In genomic region chr4:53960843-53961242, GRCh38 we compare ENCODE assay signal across 28 cellular contexts.
DNase-seq lines count a peak whose midpoint lies in the region; ATAC-seq, FAIRE-seq and TF ChIP-seq lines count a peak whose summit lies in the region.
"Had no signal": no experiment of that assay in that cellular context is flagged by ENCODE, and none has a peak within 500 bp of the region (broad histone marks: within the 10 kb centered on the region; RNA-seq: fewer than 3 reads in every experiment).

No MANE protein-coding gene starts in this region.

- TF ChIP-seq POLR2A in HepG2 (IDR thresholded peaks at IDR 0.05; ENCODE audit: insufficient read depth in 1 of 2, low read depth in 2 of 2, low read length in 2 of 2) (no peak), right lobe of liver (IDR thresholded peaks at IDR 0.05) (no peak), H1 (IDR thresholded peaks at IDR 0.05; ENCODE audit: control extremely low read depth in 1 of 2, low read depth in 2 of 2, low read length in 2 of 2) (no peak), gastroesophageal sphincter (IDR thresholded peaks at IDR 0.05) (no peak)

- TF ChIP-seq CTCF in HepG2 (CRISPR knock-in tag; IDR thresholded peaks at IDR 0.05) (no peak), right lobe of liver (IDR thresholded peaks at IDR 0.05) (no peak), H1 (IDR thresholded peaks at IDR 0.05; ENCODE audit: control extremely low read depth in 1 of 3, insufficient read depth in 1 of 3, low read depth in 1 of 3, low read length in 3 of 3) (no peak), gastroesophageal sphincter (IDR thresholded peaks at IDR 0.05) (no peak), PC-9 (conservative IDR thresholded peaks at IDR 0.05) (no peak)

- H3K79me2 ChIP-seq in HepG2 (ENCODE audit: insufficient read depth, low read length) (no peaks in the 10 kb centered on the region), H1 (ENCODE audit: control insufficient read depth in 1 of 2, insufficient read depth in 2 of 2, low read length in 2 of 2) (no peaks in the 10 kb centered on the region), PC-9 (ENCODE audit: low read depth) (no peaks in the 10 kb centered on the region)

- no peak overlapping the region for H4K91ac ChIP-seq in H1 (replicated peaks; ENCODE audit: insufficient read length, low read length)

- no peak overlapping the region for H2AK5ac ChIP-seq in H1 (ENCODE audit: low read depth, low read length)

- H3K4me3 ChIP-seq in HepG2 (replicated peaks in 1 of 3; ENCODE audit: insufficient read depth in 1 of 3, low read depth in 2 of 3, low read length in 3 of 3): no peak overlapping the region
- H3K4me3 ChIP-seq in right lobe of liver: no peak overlapping the region
- no peak overlapping the region for H3K4me3 ChIP-seq in H1 (ENCODE audit: extremely low read depth in 1 of 4, insufficient read depth in 2 of 4, low read depth in 3 of 4, low read length in 4 of 4)
- H3K4me3 ChIP-seq in small intestine (ENCODE audit: low read depth in 1 of 2, low read length in 2 of 2): no peak overlapping the region
- no peak overlapping the region for H3K4me3 ChIP-seq in gastroesophageal sphincter
- H3K4me3 ChIP-seq in PC-9: no peak overlapping the region
- H3K4me3 ChIP-seq: SK-N-MC had no signal

- TF ChIP-seq RAD21 in HepG2 (CRISPR knock-in tag; IDR thresholded peaks at IDR 0.05) (no peak), H1 (IDR thresholded peaks at IDR 0.05 in 1 of 2, conservative IDR thresholded peaks at IDR 0.05 in 1 of 2; ENCODE audit: low read depth in 2 of 2, low read length in 2 of 2) (no peak)

- H3K4me2 ChIP-seq in HepG2 (ENCODE audit: low read depth, low read length): no peak overlapping the region
- no peak overlapping the region for H3K4me2 ChIP-seq in H1 (ENCODE audit: insufficient read depth in 1 of 2, low read depth in 2 of 2, low read length in 2 of 2)
- H3K4me2 ChIP-seq in PC-9: no peak overlapping the region

- FAIRE-seq in HepG2 (lab: Jason Lieb, UNC) (no peak), H1 (lab: Jason Lieb, UNC) (no peak), small intestine (lab: Jason Lieb, UNC) (no peak)
- FAIRE-seq: GM12892, RCC 7860 had no signal

- H2BK5ac ChIP-seq in H1 (ENCODE audit: low read depth, low read length): no peak overlapping the region

- H3K14ac ChIP-seq in H1 (ENCODE audit: insufficient read length): no peak overlapping the region

- no peaks in the 10 kb centered on the region for H3F3A ChIP-seq in PC-9 (ENCODE audit: insufficient read depth, low read depth)

- H3K27ac ChIP-seq in HepG2 (ENCODE audit: extremely low read length, insufficient read depth, low read length) (no peak overlapping the region), right lobe of liver (no peak overlapping the region), H1 (ENCODE audit: low read depth, low read length) (no peak overlapping the region), small intestine (ENCODE audit: low read depth in 1 of 2, low read length in 1 of 2) (no peak overlapping the region), gastroesophageal sphincter (no peak overlapping the region), PC-9 (no peak overlapping the region)
- H3K27ac ChIP-seq: HL-60, SK-N-MC had no signal

- H3K79me1 ChIP-seq in H1 (ENCODE audit: low read depth, low read length): no peaks in the 10 kb centered on the region

- no TSS peak for BruUV-seq in HepG2 (replicated peaks; lab: Mats Ljungman, UMichigan)
- BruUV-seq in PC-9 (replicated peaks; lab: Mats Ljungman, UMichigan): no TSS peak

- in situ Hi-C loops in HepG2 (cut with HindIII; ENCODE audit: extremely low pct_ligation_motif_present, low pct_unique_long_range_greater_than_20kb): no loop called here

- H4K5ac ChIP-seq in H1 (ENCODE audit: insufficient read length, low read depth, low read length): no peak overlapping the region

- H3K9me2 ChIP-seq in PC-9 (ENCODE audit: insufficient read depth): no peaks in the 10 kb centered on the region

- CTCF ChIA-PET in HepG2 (lab: Yijun Ruan, JAX; ENCODE audit: low intra/inter-chr PET ratio, low total read pairs) (no interaction called here), H1 (lab: Charles Lee; ENCODE audit: partially characterized antibody) (interaction anchor here (0.6 to 2.5 kb wide), 6 partner anchors 17 to 258 kb away, joined by 3 to 9 read pairs (median 4); no protein-coding TSS in a partner anchor), PC-9 (lab: Charles Lee) (no interaction called here)

- H2BK15ac ChIP-seq in H1 (ENCODE audit: low read length): 0 out of 2 replicates have a peak overlapping the region, but pooled peaks have one; percentile 29

- TF ChIP-seq EP300 in HepG2 (IDR thresholded peaks at IDR 0.05; ENCODE audit: low read depth in 2 of 2, low read length in 2 of 2) (no peak), HepG2 (CRISPR knock-in tag; IDR thresholded peaks at IDR 0.05; ENCODE audit: borderline replicate concordance) (no peak), H1 (IDR thresholded peaks at IDR 0.05; ENCODE audit: borderline replicate concordance in 1 of 2, low read depth in 2 of 2, low read length in 2 of 2) (no peak), gastroesophageal sphincter (IDR thresholded peaks at IDR 0.05) (no peak)

- POLR2A ChIA-PET in HepG2 (lab: Yijun Ruan, JAX) (no interaction called here), H1 (lab: Charles Lee; ENCODE audit: partially characterized antibody) (no interaction called here), PC-9 (lab: Charles Lee; ENCODE audit: unreplicated experiment) (no interaction called here)

- no peak overlapping the region for H3K56ac ChIP-seq in H1 (replicated peaks; ENCODE audit: insufficient read length, low read depth, low read length)

- H4K20me1 ChIP-seq in HepG2 (ENCODE audit: insufficient read depth, low read length) (no peaks in the 10 kb centered on the region), H1 (replicated peaks in 1 of 2; ENCODE audit: control insufficient read depth in 1 of 2, insufficient read depth in 2 of 2, low read length in 2 of 2) (peaks cover 0 to 3% of the 10 kb centered on the region in 2 experiments), PC-9 (ENCODE audit: insufficient read depth) (no peaks in the 10 kb centered on the region)

- H3K9me3 ChIP-seq in HepG2 (ENCODE audit: low read length) (no peaks in the 10 kb centered on the region), right lobe of liver (no peaks in the 10 kb centered on the region), H1 (ENCODE audit: insufficient read depth in 2 of 2, low read depth in 1 of 2, low read length in 1 of 2) (no peaks in the 10 kb centered on the region), small intestine (ENCODE audit: control insufficient read depth, low read depth) (no peaks in the 10 kb centered on the region), gastroesophageal sphincter (no peaks in the 10 kb centered on the region), PC-9 (ENCODE audit: insufficient read depth, low read depth) (no peaks in the 10 kb centered on the region)
- H3K9me3 ChIP-seq: BE2C had no signal

- H3K9ac ChIP-seq in HepG2 (ENCODE audit: insufficient read depth, low read depth, low read length) (no peak overlapping the region), H1 (replicated peaks in 1 of 4; ENCODE audit: extremely low read depth in 1 of 4, low read depth in 3 of 4, low read length in 3 of 4) (no peak overlapping the region)

- WGBS in HepG2 (ENCODE audit: low lambda C conversion rate): 3% methylated on average over 5 of the region's 5 CpGs
- WGBS in right lobe of liver (ENCODE audit: insufficient coverage, low coverage, low lambda C conversion rate, missing lambda C conversion rate): 73% methylated on average over 3 of the region's 5 CpGs
- 84% methylated on average over 5 of the region's 5 CpGs; no CpG with 5 or more reads in 1 of the 2 experiments for WGBS in H1 (ENCODE audit: extremely low coverage in 1 of 2, insufficient coverage in 1 of 2, insufficient read length in 1 of 2, insufficient replicate concordance in 2 of 2, low coverage in 1 of 2, low lambda C conversion rate in 2 of 2, missing lambda C conversion rate in 1 of 2), 2 experiments
- WGBS in small intestine, 3 donors: 20 to 72% (median 41%) methylated on average over 5 of the region's 5 CpGs
- 83 to 100% methylated on average over 2 to 5 of the region's 5 CpGs for WGBS in gastroesophageal sphincter (ENCODE audit: low coverage in 1 of 2), 2 donors

- H2BK12ac ChIP-seq in H1 (ENCODE audit: low read depth, low read length): no peak overlapping the region

- ATAC-seq in HepG2 (peak; percentile 86), right lobe of liver (no peak), gastroesophageal sphincter (no peak)

- H3K27me3 ChIP-seq in HepG2 (ENCODE audit: control insufficient read depth in 1 of 2, insufficient read depth in 2 of 2, low read length in 2 of 2): peaks cover 0 to 3% of the 10 kb centered on the region in 2 experiments; a peak in 2 of 5 replicates
- no peaks in the 10 kb centered on the region for H3K27me3 ChIP-seq in right lobe of liver
- no peaks in the 10 kb centered on the region for H3K27me3 ChIP-seq in H1 (replicated peaks in 1 of 4; ENCODE audit: control insufficient read depth in 3 of 4, extremely low read depth in 1 of 4, insufficient read depth in 3 of 4, low read length in 3 of 4)
- no peaks in the 10 kb centered on the region for H3K27me3 ChIP-seq in small intestine (ENCODE audit: control insufficient read depth in 2 of 2, insufficient read depth in 2 of 2, low read length in 2 of 2)
- H3K27me3 ChIP-seq in gastroesophageal sphincter: peaks cover 18% of the 10 kb centered on the region
- no peaks in the 10 kb centered on the region for H3K27me3 ChIP-seq in PC-9 (ENCODE audit: insufficient read depth, low read depth)
- H3K27me3 ChIP-seq: BE2C had no signal

- H4K8ac ChIP-seq in H1 (ENCODE audit: extremely low read depth, insufficient read depth, low read length): no peak overlapping the region; the same call in 1 of the 2 replicates

- no peak overlapping the region for H3K18ac ChIP-seq in H1 (ENCODE audit: extremely low read depth, low read length)

- H2AFZ ChIP-seq in HepG2 (ENCODE audit: low read length): no peak overlapping the region
- no peak overlapping the region for H2AFZ ChIP-seq in H1 (ENCODE audit: low read length)
- no peak overlapping the region for H2AFZ ChIP-seq in PC-9

- intact Hi-C loops in HepG2 (cut with micrococcal nuclease; ENCODE audit: unreplicated experiment): no loop called here
- intact Hi-C loops in right lobe of liver (cut with DNase I): no loop called here
- intact Hi-C loops in PC-9 (cut with micrococcal nuclease; ENCODE audit: unreplicated experiment): no loop called here

- H3K4me1 ChIP-seq in HepG2 (ENCODE audit: insufficient read depth, low read length) (no peaks in the 10 kb centered on the region), right lobe of liver (no peaks in the 10 kb centered on the region), H1 (replicated peaks in 1 of 4; ENCODE audit: control insufficient read depth in 3 of 4, insufficient read depth in 4 of 4, low read length in 3 of 4) (peaks cover 0 to 4% (median 0%) of the 10 kb centered on the region in 4 experiments; a peak in 3 of 7 replicates), small intestine (ENCODE audit: control insufficient read depth in 2 of 2, insufficient read depth in 1 of 2, low read depth in 1 of 2, low read length in 1 of 2) (no peaks in the 10 kb centered on the region), gastroesophageal sphincter (no peaks in the 10 kb centered on the region), PC-9 (replicated peaks; ENCODE audit: insufficient read depth) (no peaks in the 10 kb centered on the region)

- no peak overlapping the region for H3K23ac ChIP-seq in H1 (ENCODE audit: insufficient read length)

- H2BK120ac ChIP-seq in H1 (replicated peaks; ENCODE audit: low read depth, low read length): no peak overlapping the region

- H3K36me3 ChIP-seq in HepG2 (replicated peaks in 1 of 2; ENCODE audit: control insufficient read depth in 1 of 2, insufficient read depth in 2 of 2, low read length in 2 of 2) (no peaks in the 10 kb centered on the region), right lobe of liver (no peaks in the 10 kb centered on the region), H1 (ENCODE audit: control insufficient read depth in 2 of 4, insufficient read depth in 4 of 4, low read length in 3 of 4) (no peaks in the 10 kb centered on the region), small intestine (ENCODE audit: control insufficient read depth in 2 of 2, insufficient read depth in 2 of 2, low read length in 2 of 2) (no peaks in the 10 kb centered on the region), gastroesophageal sphincter (no peaks in the 10 kb centered on the region), PC-9 (ENCODE audit: low read depth) (no peaks in the 10 kb centered on the region)
- H3K36me3 ChIP-seq: BE2C had no signal

- H3K4ac ChIP-seq in H1 (replicated peaks; ENCODE audit: insufficient read length, low read depth, low read length): no peak overlapping the region

- no peak overlapping the region for H2BK20ac ChIP-seq in H1 (ENCODE audit: low read length)

- H3K23me2 ChIP-seq in H1 (ENCODE audit: low read depth, low read length): no peaks in the 10 kb centered on the region

- no peak for DNase-seq in HepG2 (ENCODE audit: low spot score)
- no peak for DNase-seq in right lobe of liver
- DNase-seq in H1 (ENCODE audit: low read depth in 1 of 2, low spot score in 2 of 2): no peak
- DNase-seq in small intestine: peak; percentile 49
- DNase-seq in NOMO-1 (lab: John Stamatoyannopoulos, UW; ENCODE audit: unreplicated experiment in 2 of 2): no peak
- no peak for DNase-seq in PC-9
- DNase-seq: 8988T; ACHN; BE2C; CD8-positive, alpha-beta memory T cell; DMS 273 treated with DMSO at 0.1 percent for 48 hours; DMS79; GF-D8; Kasumi-1; MV-4-11; NCI-H1105; NCI-H146; NCI-H1930; NCI-H2107; NCI-H524 treated with DMSO at 0.1 percent for 48 hours; NCI-H82; OCI-M1; SIG-M5 had no signal
